18 cellular contexts compared by ENCODE assay signal in genomic region chr21:42257091-42257760, GRCh38. TPM values are rescaled to one million over a fixed set of nuclear protein-coding genes. Genes with fewer than 3 reads are reported as not detected.
DNase-seq lines count a peak whose midpoint lies in the region; ATAC-seq, FAIRE-seq and TF ChIP-seq lines count a peak whose summit lies in the region.
"Had no signal": no experiment of that assay in that cellular context is flagged by ENCODE, and none has a peak within 500 bp of the region (broad histone marks: within the 10 kb centered on the region; RNA-seq: fewer than 3 reads in every experiment).

No MANE protein-coding gene starts in this region.

- no peak overlapping the region for H4K12ac ChIP-seq in trophoblast cell (ENCODE audit: low read depth, low read length)

- no peak overlapping the region for H4K8ac ChIP-seq in trophoblast cell (ENCODE audit: low read depth, low read length)

- H2BK5ac ChIP-seq in trophoblast cell (ENCODE audit: low read depth, low read length, poor library complexity): no peak overlapping the region

- no peaks in the 10 kb centered on the region for H3K9me3 ChIP-seq in CD4-positive, alpha-beta T cell (ENCODE audit: control insufficient read depth, low read length)
- H3K9me3 ChIP-seq in T-helper 17 cell (ENCODE audit: control insufficient read depth, low read length, poor library complexity, severe bottlenecking) (no peaks in the 10 kb centered on the region), trophoblast cell (ENCODE audit: insufficient read depth, low read depth, low read length) (peaks cover 4% of the 10 kb centered on the region)
- H3K9me3 ChIP-seq: SJCRH30 had no signal

- H3K4me2 ChIP-seq in trophoblast cell (ENCODE audit: low read length): no peak overlapping the region

- no peaks in the 10 kb centered on the region for H3K27me3 Mint-ChIP-seq in CD4-positive, alpha-beta T cell
- H3K27me3 Mint-ChIP-seq in T-helper 17 cell: no peaks in the 10 kb centered on the region

- no peak overlapping the region for H3K23ac ChIP-seq in trophoblast cell (ENCODE audit: low read length)

- no peak for FAIRE-seq in HTR-8/SVneo (lab: Jason Lieb, UNC)
- FAIRE-seq: D721Med, GM12892, GM18507 had no signal

- H3K9ac ChIP-seq in trophoblast cell (ENCODE audit: low read length): no peak overlapping the region

- H3K36me3 ChIP-seq in trophoblast cell (ENCODE audit: control insufficient read depth in 1 of 2, insufficient read depth in 2 of 2, low read length in 2 of 2): no peaks in the 10 kb centered on the region
- H3K36me3 ChIP-seq: SJCRH30 had no signal

- no peak overlapping the region for H2BK12ac ChIP-seq in trophoblast cell (ENCODE audit: low read length)

- no peaks in the 10 kb centered on the region for H3K79me2 ChIP-seq in trophoblast cell (ENCODE audit: control insufficient read depth, insufficient read depth, low read length, poor library complexity)

- no peak overlapping the region for H2BK120ac ChIP-seq in trophoblast cell (ENCODE audit: insufficient read depth, low read length, poor library complexity)

- H3K27me3 ChIP-seq in CD4-positive, alpha-beta T cell (ENCODE audit: control insufficient read depth, insufficient read depth, low read length): no peaks in the 10 kb centered on the region
- no peaks in the 10 kb centered on the region for H3K27me3 ChIP-seq in trophoblast cell (ENCODE audit: insufficient read depth, low read length)

- POLR2A ChIA-PET in CD4-positive, alpha-beta T cell (lab: Charles Lee): interaction anchor here (0.6 kb wide), 1 partner anchor 26 kb away, joined by 3 read pairs; no protein-coding TSS in a partner anchor

- intact Hi-C loops in CD4-positive, alpha-beta T cell (cut with DNase I, micrococcal nuclease): loop anchor here in 1 of 2 experiments (5.0 kb wide), 1 partner anchor 40 kb away; the partner anchor contains the start of gene ABCG1

- DNase-seq in CD4-positive, alpha-beta T cell: no peak
- DNase-seq in T-helper 17 cell (no peak), fibroblast of pulmonary artery (ENCODE audit: low read depth) (peak; percentile 67), trophoblast cell (peak; percentile 96 to 98), NCI-H1048 (lab: John Stamatoyannopoulos, UW) (no peak), HTR-8/SVneo (ENCODE audit: insufficient read length, low spot score) (no peak)
- no peak for DNase-seq in activated effector memory CD4-positive, alpha-beta T cell treated with Interleukin-2 at 50 U/mL for 16 hours
- DNase-seq: DMS79, GOT3, NCI-H1105 treated with DMSO at 0.1 percent for 48 hours, NCI-H1694 treated with DMSO at 0.1 percent for 48 hours, NCI-H226, NCI-H524 had no signal

- no peak overlapping the region for H3K4me3 ChIP-seq in fibroblast of pulmonary artery (replicated peaks; ENCODE audit: low read depth, low read length)
- H3K4me3 ChIP-seq in trophoblast cell (ENCODE audit: low read depth, low read length): no peak overlapping the region
- H3K4me3 ChIP-seq: SJCRH30 had no signal

- no peak overlapping the region for H2AK5ac ChIP-seq in trophoblast cell (ENCODE audit: low read length)

- no peak overlapping the region for H3K14ac ChIP-seq in trophoblast cell (ENCODE audit: low read length)

- TF ChIP-seq CTCF in CD4-positive, alpha-beta T cell (IDR thresholded peaks at IDR 0.05): no peak
- TF ChIP-seq CTCF in fibroblast of pulmonary artery (IDR thresholded peaks at IDR 0.05; ENCODE audit: low read length, missing control alignments): no peak

- H3K27ac Mint-ChIP-seq in CD4-positive, alpha-beta T cell: peak overlapping the region; percentile 27
- H3K27ac Mint-ChIP-seq in T-helper 17 cell: peak overlapping the region; percentile 61

- H4K91ac ChIP-seq in trophoblast cell (ENCODE audit: low read depth, low read length): no peak overlapping the region

- no peak for ATAC-seq in CD4-positive, alpha-beta T cell (ENCODE audit: poor library complexity)
- no peak for ATAC-seq in T-helper 17 cell
- ATAC-seq: HCT116 had no signal

- H3K27ac ChIP-seq in CD4-positive, alpha-beta T cell (ENCODE audit: low read depth, low read length): no peak overlapping the region
- H3K27ac ChIP-seq in trophoblast cell (ENCODE audit: low read depth, low read length): no peak overlapping the region
- H3K27ac ChIP-seq: SJCRH30 had no signal

- CTCF ChIA-PET in CD4-positive, alpha-beta T cell (lab: Charles Lee): interaction anchor here (0.9 kb wide), 1 partner anchor 112 kb away, joined by 3 read pairs; no protein-coding TSS in a partner anchor

- no peaks in the 10 kb centered on the region for H3K9me3 Mint-ChIP-seq in CD4-positive, alpha-beta T cell

- H3K79me1 ChIP-seq in trophoblast cell (ENCODE audit: low read length): no peaks in the 10 kb centered on the region

- H3K18ac ChIP-seq in trophoblast cell (ENCODE audit: low read length): no peak overlapping the region

- peaks cover 55% of the 10 kb centered on the region for H3K4me1 Mint-ChIP-seq in CD4-positive, alpha-beta T cell (ENCODE audit: low read depth)
- H3K4me1 Mint-ChIP-seq in T-helper 17 cell: peaks cover 36% of the 10 kb centered on the region

- WGBS in trophoblast cell (ENCODE audit: extremely low coverage, insufficient coverage, insufficient read length): no CpG with 5 or more reads among the region's 12 CpGs

- H2AFZ ChIP-seq in trophoblast cell (ENCODE audit: insufficient read depth, low read length, poor library complexity): no peak overlapping the region

- peaks cover 5% of the 10 kb centered on the region for H3K36me3 Mint-ChIP-seq in CD4-positive, alpha-beta T cell (ENCODE audit: low read depth)
- H3K36me3 Mint-ChIP-seq in T-helper 17 cell (ENCODE audit: low read depth): no peaks in the 10 kb centered on the region

- no peaks in the 10 kb centered on the region for H3K4me1 ChIP-seq in trophoblast cell (ENCODE audit: control insufficient read depth in 1 of 2, insufficient read depth in 2 of 2, low read length in 2 of 2)
- H3K4me1 ChIP-seq: SJCRH30 had no signal

- no peak overlapping the region for H3K4me3 Mint-ChIP-seq in CD4-positive, alpha-beta T cell
- no peak overlapping the region for H3K4me3 Mint-ChIP-seq in T-helper 17 cell

- H3K4ac ChIP-seq in trophoblast cell (ENCODE audit: low read depth, low read length): no peak overlapping the region

RNA-seq across cellular contexts. Expression of gene ABCG1, which starts 38.3 kb away (rescaled TPM):
- 100 to 1,000 TPM; 109 to 116 TPM for total RNA-seq in CD4-positive, alpha-beta T cell
- 10 to 100 TPM; 43.4 to 75.0 TPM for total RNA-seq in T-helper 17 cell
- polyA plus RNA-seq in trophoblast cell (2013): 0.70 and 0.99 TPM in 2 replicates

RNA-seq across cellular contexts. Expression of gene TFF3, which starts 58.0 kb away (rescaled TPM):
- total RNA-seq in CD4-positive, alpha-beta T cell: not detected
- total RNA-seq in T-helper 17 cell: not detected
- polyA plus RNA-seq in trophoblast cell (2013): 0.60 and 0.63 TPM in 2 replicates

Comparison
In these comparisons a context has a peak if more than half of its experiments do, and no peak if none do; other contexts are left out.
1. DNase-seq: peak in fibroblast of pulmonary artery (single experiment) and trophoblast cell (2 of 2); none in CD4-positive, alpha-beta T cell (0 of 10), T-helper 17 cell (0 of 3), NCI-H1048 (single experiment), HTR-8/SVneo (single experiment) and activated effector memory CD4-positive, alpha-beta T cell treated with Interleukin-2 at 50 U/mL for 16 hours (single experiment).